Comparison of ENCODE assay signal across 25 cellular contexts in the genomic region with DNA sequence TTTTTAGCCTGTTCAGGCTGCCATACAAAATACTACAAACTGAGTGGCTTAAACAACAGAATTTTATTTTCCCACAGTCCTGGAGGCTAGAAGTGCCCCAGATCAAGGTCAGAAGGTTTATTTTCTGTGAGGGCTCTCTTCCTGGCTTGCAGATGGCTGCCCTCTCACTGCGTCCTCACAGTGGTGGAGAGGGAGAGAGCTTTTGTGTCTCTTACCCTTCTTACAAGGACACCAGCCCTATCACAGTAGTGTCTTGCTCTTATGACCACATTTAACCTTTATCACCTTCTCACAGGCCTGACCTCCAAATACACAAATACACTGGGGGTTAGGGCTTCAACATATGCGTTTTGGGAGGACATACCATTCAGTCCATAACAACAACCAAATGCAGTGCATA. TPM values are rescaled to one million over a fixed set of nuclear protein-coding genes. Genes with fewer than 3 reads are reported as not detected.
DNase-seq lines count a peak whose midpoint lies in the region; ATAC-seq, FAIRE-seq and TF ChIP-seq lines count a peak whose summit lies in the region.
"Had no signal": no experiment of that assay in that cellular context is flagged by ENCODE, and none has a peak within 500 bp of the region (broad histone marks: within the 10 kb centered on the region; RNA-seq: fewer than 3 reads in every experiment).

No MANE protein-coding gene starts in this region.

- ATAC-seq in pancreas, result peak in 3 of 4 donors; percentile 38 to 63 (median 63)
- ATAC-seq: Panc1 had no signal

- H3K9me3 ChIP-seq in pancreas, result no peaks in the 10 kb centered on the region

- WGBS in pancreas, 2 donors, result 33 to 43% methylated on average over 2 of the region's 2 CpGs

- H3K4me1 Mint-ChIP-seq in type B pancreatic cell (ENCODE audit: unreplicated experiment), result peaks cover 14% of the 10 kb centered on the region

- no peaks in the 10 kb centered on the region for H3K4me1 ChIP-seq in pancreas

- no peak overlapping the region for H3K27ac ChIP-seq in pancreas
- H3K27ac ChIP-seq: 22Rv1, HL-60, RWPE1, SK-N-MC had no signal

- H3K36me3 Mint-ChIP-seq in type B pancreatic cell, result no peaks in the 10 kb centered on the region

- intact Hi-C loops in pancreas (cut with DNase I), result no loop called here

- no peak overlapping the region for H3K4me3 ChIP-seq in pancreas
- H3K4me3 ChIP-seq: SK-N-MC had no signal

- TF ChIP-seq POLR2A in erythroblast (IDR thresholded peaks at IDR 0.05; ENCODE audit: low read length), result no peak

- no peaks in the 10 kb centered on the region for H3K27me3 ChIP-seq in pancreas

- no peaks in the 10 kb centered on the region for H3K36me3 ChIP-seq in pancreas

- no peaks in the 10 kb centered on the region for H3K27me3 Mint-ChIP-seq in type B pancreatic cell
- H3K27me3 Mint-ChIP-seq: B cell, IgD-negative memory B cell had no signal

- peaks cover 4% of the 10 kb centered on the region for H3K9me3 Mint-ChIP-seq in type B pancreatic cell
- H3K9me3 Mint-ChIP-seq: IgD-negative memory B cell had no signal

- TF ChIP-seq CTCF in pancreas (IDR thresholded peaks at IDR 0.05), result no peak
- TF ChIP-seq CTCF in type B pancreatic cell (conservative IDR thresholded peaks at IDR 0.05), result no peak

- FAIRE-seq in GM18507 (lab: Jason Lieb, UNC) (peak; percentile 46), pancreas (lab: Jason Lieb, UNC) (no peak)
- FAIRE-seq: G401.6, H1 had no signal

- no peak overlapping the region for H3K4me3 Mint-ChIP-seq in type B pancreatic cell
- H3K4me3 Mint-ChIP-seq: B cell, CD14-positive monocyte, IgD-negative memory B cell had no signal

- no peak overlapping the region for H3K27ac Mint-ChIP-seq in type B pancreatic cell
- H3K27ac Mint-ChIP-seq: B cell, IgD-negative memory B cell had no signal

- DNase-seq in DMS 273 (lab: John Stamatoyannopoulos, UW; ENCODE audit: unreplicated experiment), result peak; percentile 6
- no peak for DNase-seq in DMS 273 treated with DMSO at 0.1 percent for 48 hours (lab: John Stamatoyannopoulos, UW)
- DNase-seq in GM18507 (ENCODE audit: extremely low spot score, insufficient read length, low read depth), result no peak
- DNase-seq in erythroblast (lab: John Stamatoyannopoulos, UW), result peak; percentile 55 to 85
- DNase-seq in pancreas, result no peak
- DNase-seq in NCI-H82 treated with DMSO at 0.1 percent for 48 hours (lab: John Stamatoyannopoulos, UW; ENCODE audit: unreplicated experiment), result no peak
- DNase-seq in CD1c-positive myeloid dendritic cell (ENCODE audit: extremely low spot score), result no peak
- no peak for DNase-seq in type B pancreatic cell (ENCODE audit: extremely low spot score, unreplicated experiment)
- DNase-seq: HCEC 1CT, NCI-H1092, NCI-H1417 treated with DMSO at 0.1 percent for 48 hours, NCI-H1694 treated with DMSO at 0.1 percent for 48 hours, NCI-H2081, NCI-H2227 treated with DMSO at 0.1 percent for 48 hours, SIG-M5 had no signal

RNA-seq across cellular contexts. Expression of a gene that starts 11.7 kb away (rescaled TPM):
- 10 to 100 TPM in 4 of 6 donors, 1 to 10 TPM in 2; 6.7 to 14.4 (median 10.9) TPM for total RNA-seq in pancreas
- polyA plus RNA-seq in pancreas, result 1 to 10 TPM; 2.5 to 4.3 TPM
- 16.9 and 18.7 TPM in 2 replicates for total RNA-seq in type B pancreatic cell (ENCODE audit: low replicate concordance)

RNA-seq across cellular contexts. Expression of a gene that starts 24.5 kb away (rescaled TPM):
- 10 to 100 TPM; 33.0 to 46.5 (median 35.7) TPM for total RNA-seq in pancreas
- 10 to 100 TPM; 36.0 to 42.9 TPM for polyA plus RNA-seq in pancreas
- total RNA-seq in type B pancreatic cell (ENCODE audit: low replicate concordance), result 59.3 and 78.0 TPM in 2 replicates

Comparison
In these comparisons a context has a peak if more than half of its experiments do, and no peak if none do; other contexts are left out.
1. DNase-seq: peak in DMS 273 (single experiment) and erythroblast (2 of 2); none in DMS 273 treated with DMSO at 0.1 percent for 48 hours (single experiment), GM18507 (single experiment), pancreas (0 of 6), NCI-H82 treated with DMSO at 0.1 percent for 48 hours (single experiment), CD1c-positive myeloid dendritic cell (single experiment) and type B pancreatic cell (single experiment).